11 cellular contexts compared by ENCODE assay signal in genomic region chr11:89498845-89499448, GRCh38. TPM values are rescaled to one million over a fixed set of nuclear protein-coding genes. Genes with fewer than 3 reads are reported as not detected.
DNase-seq lines count a peak whose midpoint lies in the region; ATAC-seq and TF ChIP-seq lines count a peak whose summit lies in the region.
"Had no signal": no experiment of that assay in that cellular context is flagged by ENCODE, and none has a peak within 500 bp of the region (broad histone marks: within the 10 kb centered on the region; RNA-seq: fewer than 3 reads in every experiment).

No MANE protein-coding gene starts in this region.

- intact Hi-C loops in right lobe of liver (cut with DNase I): no loop called here
- intact Hi-C loops in CD14-positive monocyte (cut with micrococcal nuclease): no loop called here

- no peaks in the 10 kb centered on the region for H3K36me3 Mint-ChIP-seq in WTC11
- H3K36me3 Mint-ChIP-seq in naive thymus-derived CD8-positive, alpha-beta T cell: no peaks in the 10 kb centered on the region
- H3K36me3 Mint-ChIP-seq in activated naive CD8-positive, alpha-beta T cell treated with anti-CD3 and anti-CD28 coated beads, Interleukin-2, amount 50 U/mL, for 24 hours (ENCODE audit: low read depth): no peaks in the 10 kb centered on the region
- H3K36me3 Mint-ChIP-seq in CD14-positive monocyte: no peaks in the 10 kb centered on the region

- CTCF ChIA-PET in WTC11 (lab: Charles Lee): interaction anchor here (0.6 to 1.1 kb wide), 9 partner anchors 8 to 405 kb away, joined by 3 to 8 read pairs (median 3); partner anchors contain the start of gene NOX4

- H3K9me3 Mint-ChIP-seq in WTC11 (no peaks in the 10 kb centered on the region), CD14-positive monocyte (no peaks in the 10 kb centered on the region)
- H3K9me3 Mint-ChIP-seq in naive thymus-derived CD8-positive, alpha-beta T cell: peaks cover 0 to 5% (median 0%) of the 10 kb centered on the region in 9 donors
- no peaks in the 10 kb centered on the region for H3K9me3 Mint-ChIP-seq in activated naive CD8-positive, alpha-beta T cell treated with anti-CD3 and anti-CD28 coated beads, Interleukin-2, amount 50 U/mL, for 24 hours

- H3K36me3 ChIP-seq in right lobe of liver: no peaks in the 10 kb centered on the region

- H3K27ac Mint-ChIP-seq in WTC11: no peak overlapping the region
- no peak overlapping the region for H3K27ac Mint-ChIP-seq in naive thymus-derived CD8-positive, alpha-beta T cell
- H3K27ac Mint-ChIP-seq in activated naive CD8-positive, alpha-beta T cell treated with anti-CD3 and anti-CD28 coated beads, Interleukin-2, amount 50 U/mL, for 24 hours: no peak overlapping the region
- H3K27ac Mint-ChIP-seq in CD14-positive monocyte: no peak overlapping the region

- H3K4me3 Mint-ChIP-seq in WTC11 (no peak overlapping the region), CD14-positive monocyte (no peak overlapping the region)
- no peak overlapping the region for H3K4me3 Mint-ChIP-seq in naive thymus-derived CD8-positive, alpha-beta T cell
- H3K4me3 Mint-ChIP-seq in activated naive CD8-positive, alpha-beta T cell treated with anti-CD3 and anti-CD28 coated beads, Interleukin-2, amount 50 U/mL, for 24 hours: no peak overlapping the region

- H3K27me3 Mint-ChIP-seq in WTC11 (ENCODE audit: low read depth) (no peaks in the 10 kb centered on the region; the same call in 1 of the 2 replicates), CD14-positive monocyte (ENCODE audit: low read depth in 3 of 3) (peaks cover 0 to 2% (median 0%) of the 10 kb centered on the region in 3 donors)
- H3K27me3 Mint-ChIP-seq in naive thymus-derived CD8-positive, alpha-beta T cell: peaks cover 0 to 2% (median 0%) of the 10 kb centered on the region in 5 donors
- H3K27me3 Mint-ChIP-seq in activated naive CD8-positive, alpha-beta T cell treated with anti-CD3 and anti-CD28 coated beads, Interleukin-2, amount 50 U/mL, for 24 hours: no peaks in the 10 kb centered on the region

- H3K4me1 Mint-ChIP-seq in WTC11: peaks cover 27% of the 10 kb centered on the region
- no peaks in the 10 kb centered on the region for H3K4me1 Mint-ChIP-seq in naive thymus-derived CD8-positive, alpha-beta T cell
- H3K4me1 Mint-ChIP-seq in activated naive CD8-positive, alpha-beta T cell treated with anti-CD3 and anti-CD28 coated beads, Interleukin-2, amount 50 U/mL, for 24 hours: no peaks in the 10 kb centered on the region
- no peaks in the 10 kb centered on the region for H3K4me1 Mint-ChIP-seq in CD14-positive monocyte

- no peak overlapping the region for H3K27ac ChIP-seq in right lobe of liver

- no peaks in the 10 kb centered on the region for H3K27me3 ChIP-seq in right lobe of liver

- POLR2A ChIA-PET in WTC11 (lab: Charles Lee): no interaction called here
- POLR2A ChIA-PET in naive thymus-derived CD8-positive, alpha-beta T cell (lab: Charles Lee): no interaction called here

- 53% methylated on average over 5 of the region's 5 CpGs for WGBS in right lobe of liver (ENCODE audit: insufficient coverage, low coverage, low lambda C conversion rate, missing lambda C conversion rate)

- TF ChIP-seq POLR2A in right lobe of liver (IDR thresholded peaks at IDR 0.05): no peak

- no peak overlapping the region for H3K4me3 ChIP-seq in Jurkat, Clone E6-1 (ENCODE audit: low read length)
- no peak overlapping the region for H3K4me3 ChIP-seq in right lobe of liver

- peak; percentile 55; the same call in 1 of the 2 replicates for ATAC-seq in WTC11
- peak; percentile 77 to 83 (median 82) for ATAC-seq in right lobe of liver
- ATAC-seq in naive thymus-derived CD8-positive, alpha-beta T cell: no peak
- ATAC-seq in activated naive CD8-positive, alpha-beta T cell treated with anti-CD3 and anti-CD28 coated beads, Interleukin-2, amount 50 U/mL, for 24 hours: no peak
- no peak for ATAC-seq in HG02973 (IDR thresholded peaks at IDR 0.05; ENCODE audit: unreplicated experiment)

- no peaks in the 10 kb centered on the region for H3K4me1 ChIP-seq in right lobe of liver

- TF ChIP-seq CTCF in WTC11 (IDR thresholded peaks at IDR 0.05) (peak; percentile 64), right lobe of liver (IDR thresholded peaks at IDR 0.05) (peak; percentile 33 to 60 (median 50)), CD14-positive monocyte (IDR thresholded peaks at IDR 0.05) (no peak)

- H3K9me3 ChIP-seq in right lobe of liver: no peaks in the 10 kb centered on the region

- peak; percentile 83 for DNase-seq in DMS53 (lab: John Stamatoyannopoulos, UW)
- peak; percentile 9 for DNase-seq in Jurkat, Clone E6-1 (ENCODE audit: low read depth, low spot score)
- DNase-seq in WTC11 (ENCODE audit: low spot score): peak; percentile 37
- DNase-seq in right lobe of liver: peak in 1 of 3 donors; percentile 18
- no peak for DNase-seq in naive thymus-derived CD8-positive, alpha-beta T cell
- DNase-seq in activated naive CD8-positive, alpha-beta T cell treated with anti-CD3 and anti-CD28 coated beads, Interleukin-2, amount 50 U/mL, for 24 hours: no peak
- no peak for DNase-seq in CD14-positive monocyte (ENCODE audit: low spot score)
- DNase-seq: effector CD8-positive, alpha-beta T cell; NCI-H1694 treated with DMSO at 0.1 percent for 48 hours had no signal

TF ChIP-seq in WTC11, 78 proteins besides CTCF, POLR2A, EP300 and RAD21:
- 0 out of 2 replicates have a peak, but pooled peaks have one; percentile 46 for TF ChIP-seq ZNF671 (CRISPR knock-in tag; IDR thresholded peaks at IDR 0.05)
- 0 out of 2 replicates have a peak, but pooled peaks have one; percentile 39 for TF ChIP-seq AR (CRISPR knock-in tag; IDR thresholded peaks at IDR 0.05)
- TF ChIP-seq ZSCAN18 (CRISPR knock-in tag; IDR thresholded peaks at IDR 0.05): peak; percentile 59; the same call in 1 of the 2 replicates
- no peak for TF ChIP-seq SOX15 (CRISPR knock-in tag; IDR thresholded peaks at IDR 0.05)
TF ChIP-seq in WTC11: peak in this region for 3.

RNA-seq across cellular contexts. Expression of gene NOX4, which starts 7.8 kb away (rescaled TPM):
- polyA plus RNA-seq in Jurkat, Clone E6-1 (2012; ENCODE audit: insufficient read depth, insufficient read length): not detected
- total RNA-seq in WTC11 (2021) (0.78 to 1.5 TPM (median 1.1 TPM) in 3 replicates), right lobe of liver (under 1 TPM in 5 of 6 experiments, not detected in 1; 0.18 to 0.62 (median 0.20) TPM)
- not detected for total RNA-seq in naive thymus-derived CD8-positive, alpha-beta T cell
- polyA plus RNA-seq in naive thymus-derived CD8-positive, alpha-beta T cell: not detected
- polyA plus RNA-seq in CD14-positive monocyte: not detected
- total RNA-seq: T-helper 2 cell treated with Interferon-gamma antibody and Interleukin-4, amounts not matched to agents 100 ng/mL and 5 ng/mL, for 36 hours had no signal

Comparison
In these comparisons a context has a peak if more than half of its experiments do, and no peak if none do; other contexts are left out.
1. DNase-seq: peak in DMS53 (single experiment), Jurkat, Clone E6-1 (single experiment) and WTC11 (single experiment); none in naive thymus-derived CD8-positive, alpha-beta T cell (0 of 10), activated naive CD8-positive, alpha-beta T cell treated with anti-CD3 and anti-CD28 coated beads, Interleukin-2, amount 50 U/mL, for 24 hours (single experiment) and CD14-positive monocyte (single experiment).
2. ATAC-seq: peak in WTC11 (single experiment) and right lobe of liver (4 of 4); none in naive thymus-derived CD8-positive, alpha-beta T cell (0 of 2), activated naive CD8-positive, alpha-beta T cell treated with anti-CD3 and anti-CD28 coated beads, Interleukin-2, amount 50 U/mL, for 24 hours (single experiment) and HG02973 (single experiment).